Comparison of ENCODE assay signal across 26 cellular contexts in the genomic region with DNA sequence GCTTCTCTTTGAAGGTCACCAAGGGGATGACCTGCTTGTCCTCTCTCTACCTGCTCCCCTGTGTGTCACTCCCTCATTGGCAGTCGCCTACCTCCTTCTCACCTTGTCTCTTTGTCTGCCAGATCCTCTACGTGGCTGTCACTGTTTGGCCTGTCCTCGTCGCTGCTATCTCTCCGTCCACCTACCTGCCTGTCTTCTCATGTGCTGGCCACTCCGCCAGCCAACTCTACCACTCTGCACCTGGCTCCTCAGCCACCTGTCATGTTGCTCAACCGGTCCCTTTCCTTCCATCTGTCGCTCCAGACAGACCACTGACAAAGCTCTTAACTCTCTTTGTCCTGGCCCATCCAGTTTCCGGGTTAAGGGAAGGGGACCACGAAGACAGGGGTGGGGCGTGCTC. TPM values are rescaled to one million over a fixed set of nuclear protein-coding genes. Genes with fewer than 3 reads are reported as not detected.
DNase-seq lines count a peak whose midpoint lies in the region; TF ChIP-seq lines count a peak whose summit lies in the region.
"Had no signal": no experiment of that assay in that cellular context is flagged by ENCODE, and none has a peak within 500 bp of the region (broad histone marks: within the 10 kb centered on the region; RNA-seq: fewer than 3 reads in every experiment).

TSS of gene KLK12 (minus strand) at position 299 of the 400 bp plus-strand sequence. CDS start 381 bp downstream, outside the sequence.

- CTCF ChIA-PET in Caco-2 (lab: Charles Lee) = no interaction called here

- H3K27me3 Mint-ChIP-seq in Caco-2 (ENCODE audit: insufficient read depth, unreplicated experiment) = peaks cover 13% of the 10 kb centered on the region
- peaks cover 35% of the 10 kb centered on the region for H3K27me3 Mint-ChIP-seq in activated naive CD8-positive, alpha-beta T cell treated with anti-CD3 and anti-CD28 coated beads for 36 hours

- H3K27ac Mint-ChIP-seq in Caco-2 (ENCODE audit: unreplicated experiment) = peak within 1 kb of the TSS; percentile 2
- H3K27ac Mint-ChIP-seq in activated naive CD8-positive, alpha-beta T cell treated with anti-CD3 and anti-CD28 coated beads for 36 hours = no peak within 1 kb of the TSS
- H3K27ac Mint-ChIP-seq: activated naive CD4-positive, alpha-beta T cell treated with anti-CD3 and anti-CD28 coated beads, Interleukin-2, amount 10 ng/mL, durations not matched to agents 7 days and 5 days; activated T-cell treated with anti-CD3 and anti-CD28 coated beads, Interleukin-2, amount 50 U/mL, for 72 hours had no signal

- no peak within 1 kb of the TSS for H3K4me3 Mint-ChIP-seq in Caco-2 (ENCODE audit: unreplicated experiment)
- no peak within 1 kb of the TSS for H3K4me3 Mint-ChIP-seq in activated naive CD8-positive, alpha-beta T cell treated with anti-CD3 and anti-CD28 coated beads for 36 hours
- H3K4me3 Mint-ChIP-seq: activated naive CD4-positive, alpha-beta T cell treated with anti-CD3 and anti-CD28 coated beads, Interleukin-2, amount 10 ng/mL, durations not matched to agents 7 days and 5 days; activated T-cell treated with anti-CD3 and anti-CD28 coated beads, Interleukin-2, amount 50 U/mL, for 72 hours; neural crest cell had no signal

- H3K4me1 ChIP-seq in Caco-2 = no peaks in the 10 kb centered on the region
- H3K4me1 ChIP-seq: heart left ventricle had no signal

- no peak within 1 kb of the TSS for H3K4me3 ChIP-seq in Caco-2 (ENCODE audit: low read depth, low read length)
- H3K4me3 ChIP-seq: cardiac muscle cell, heart left ventricle had no signal

- no peaks in the 10 kb centered on the region for H3K9me3 ChIP-seq in Caco-2
- H3K9me3 ChIP-seq: heart left ventricle had no signal

- no peaks in the 10 kb centered on the region for H3K27me3 ChIP-seq in Caco-2 (replicated peaks; ENCODE audit: control insufficient read depth, insufficient read depth, low read length)

- BruUV-seq in Caco-2 (replicated peaks; lab: Mats Ljungman, UMichigan) = no TSS peak

- DNase-seq in Caco-2 = no peak
- DNase-seq in DMS79 (lab: John Stamatoyannopoulos, UW) = peak; percentile 69
- DNase-seq in NCI-H748 (lab: John Stamatoyannopoulos, UW; ENCODE audit: unreplicated experiment) = peak; percentile 98
- DNase-seq in mesenteric fat pad (ENCODE audit: low spot score) = peak; percentile 59
- no peak for DNase-seq in activated naive CD8-positive, alpha-beta T cell treated with anti-CD3 and anti-CD28 coated beads for 36 hours
- DNase-seq in RKO (ENCODE audit: low spot score) = no peak
- no peak for DNase-seq in amniotic stem cell (lab: John Stamatoyannopoulos, UW)
- DNase-seq: activated CD4-positive, alpha-beta T cell treated with anti-CD3 and anti-CD28 coated beads for 4 hours; activated naive CD4-positive, alpha-beta T cell treated with anti-CD3 and anti-CD28 coated beads, Interleukin-2, amount 10 ng/mL, durations not matched to agents 7 days and 5 days; activated T-cell treated with anti-CD3 and anti-CD28 coated beads, Interleukin-2, amount 50 U/mL, for 72 hours; anterior cingulate cortex; cortex of kidney; DMS 273 treated with DMSO at 0.1 percent for 48 hours; heart left ventricle; KBM-7; MM.1S; NCI-H1930; NCI-H82; substantia nigra had no signal

- H3K4me1 Mint-ChIP-seq in Caco-2 (ENCODE audit: low read depth, unreplicated experiment) = peaks cover 6% of the 10 kb centered on the region
- no peaks in the 10 kb centered on the region for H3K4me1 Mint-ChIP-seq in activated naive CD8-positive, alpha-beta T cell treated with anti-CD3 and anti-CD28 coated beads for 36 hours
- H3K4me1 Mint-ChIP-seq: activated naive CD4-positive, alpha-beta T cell treated with anti-CD3 and anti-CD28 coated beads, Interleukin-2, amount 10 ng/mL, durations not matched to agents 7 days and 5 days; neural crest cell had no signal

- TF ChIP-seq CTCF in Caco-2 (IDR thresholded peaks at IDR 0.05; ENCODE audit: insufficient read depth in 1 of 2, low read depth in 1 of 2, low read length in 1 of 2, severe bottlenecking in 1 of 2, unreplicated experiment in 1 of 2) = no peak

- intact Hi-C loops in Caco-2 (cut with micrococcal nuclease; ENCODE audit: unreplicated experiment) = no loop called here

- H3K36me3 ChIP-seq in Caco-2 (ENCODE audit: control insufficient read depth, insufficient read depth, low read length) = no peaks in the 10 kb centered on the region
- H3K36me3 ChIP-seq: cardiac muscle cell, heart left ventricle had no signal

- POLR2A ChIA-PET in Caco-2 (lab: Charles Lee) = no interaction called here

- H3K9me3 Mint-ChIP-seq in Caco-2 (ENCODE audit: unreplicated experiment) = no peaks in the 10 kb centered on the region
- H3K9me3 Mint-ChIP-seq in activated naive CD8-positive, alpha-beta T cell treated with anti-CD3 and anti-CD28 coated beads for 36 hours = no peaks in the 10 kb centered on the region
- H3K9me3 Mint-ChIP-seq: activated naive CD4-positive, alpha-beta T cell treated with anti-CD3 and anti-CD28 coated beads, Interleukin-2, amount 10 ng/mL, durations not matched to agents 7 days and 5 days; activated T-cell treated with anti-CD3 and anti-CD28 coated beads, Interleukin-2, amount 50 U/mL, for 72 hours had no signal

- no peaks in the 10 kb centered on the region for H3K36me3 Mint-ChIP-seq in Caco-2 (ENCODE audit: insufficient read depth, unreplicated experiment)
- no peaks in the 10 kb centered on the region for H3K36me3 Mint-ChIP-seq in activated naive CD8-positive, alpha-beta T cell treated with anti-CD3 and anti-CD28 coated beads for 36 hours
- H3K36me3 Mint-ChIP-seq: activated naive CD4-positive, alpha-beta T cell treated with anti-CD3 and anti-CD28 coated beads, Interleukin-2, amount 10 ng/mL, durations not matched to agents 7 days and 5 days had no signal

RNA-seq across cellular contexts. Expression of gene KLK12, which starts in this region (rescaled TPM):
- total RNA-seq in Caco-2 (2022) (not detected in 2 replicates), mesenteric fat pad (not detected)
- total RNA-seq in activated naive CD8-positive, alpha-beta T cell treated with anti-CD3 and anti-CD28 coated beads for 36 hours = not detected
- total RNA-seq: activated CD8-positive, alpha-beta memory T cell treated with anti-CD3 and anti-CD28 coated beads for 36 hours; activated T-cell treated with anti-CD3 and anti-CD28 coated beads, Interleukin-2, amount 50 U/mL, for 72 hours; cardiac muscle cell; heart left ventricle; liver; mononuclear cell; neural crest cell; posterior vena cava; T-helper 1 cell treated with Interleukin-12 subunit alpha and Interleukin-12 subunit beta and Interleukin-4 antibody, amounts not matched to agents 30 ng/mL and 1 ng/mL, for 36 hours had no signal

Comparison
In these comparisons a context has a peak if more than half of its experiments do, and no peak if none do; other contexts are left out.
1. Peak in DNase-seq in mesenteric fat pad; RNA of the gene not detected or under 1 TPM.
2. DNase-seq: peak in DMS79 (single experiment) and NCI-H748 (single experiment); none in Caco-2 (0 of 2), activated naive CD8-positive, alpha-beta T cell treated with anti-CD3 and anti-CD28 coated beads for 36 hours (single experiment), RKO (single experiment) and amniotic stem cell (single experiment).